Comparison of ENCODE assay signal across 8 cellular contexts in the genomic region with DNA sequence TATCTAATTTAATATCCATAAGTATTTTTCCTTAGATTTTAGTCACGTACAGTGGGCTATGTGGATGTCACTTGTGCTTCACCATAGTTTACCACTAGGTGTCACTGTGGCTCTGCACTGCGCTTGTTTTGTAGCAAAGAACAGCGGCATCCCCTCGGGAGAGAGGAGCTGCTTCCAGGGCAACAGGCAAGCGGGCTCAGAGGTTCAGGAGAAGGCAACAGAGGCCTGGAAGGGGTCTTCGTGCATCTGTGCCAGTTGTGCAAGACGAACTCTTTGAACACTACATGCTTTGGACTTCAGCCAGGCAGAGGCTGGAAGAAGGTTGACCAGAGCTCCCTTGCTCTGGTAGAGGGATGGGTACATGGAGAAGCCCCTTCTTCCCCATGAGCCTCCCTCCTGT. TPM values are rescaled to one million over a fixed set of nuclear protein-coding genes. Genes with fewer than 3 reads are reported as not detected.
A peak's percentile ranks its signal among the peaks of the same experiment; 100 is the strongest.
DNase-seq lines count a peak whose midpoint lies in the region; ATAC-seq lines count a peak whose summit lies in the region.

No MANE protein-coding gene starts in this region.

- peaks cover 1% of the 10 kb centered on the region for H3K36me3 Mint-ChIP-seq in activated CD4-positive, alpha-beta T cell treated with anti-CD3 and anti-CD28 coated beads, Interleukin-2, amount 10 ng/mL, durations not matched to agents 7 days and 5 days (ENCODE audit: low read depth)

- DNase-seq in DMS79 treated with DMSO at 0.1 percent for 48 hours (lab: John Stamatoyannopoulos, UW) (peak; percentile 35), NCI-H69 (lab: John Stamatoyannopoulos, UW) (peak; percentile 88), dermis blood vessel endothelial cell (peak; percentile 95), lung microvascular endothelial cell (ENCODE audit: low read depth in 2 of 2) (peak; percentile 88 to 91)
- peak; percentile 81 for DNase-seq in activated CD4-positive, alpha-beta T cell treated with anti-CD3 and anti-CD28 coated beads, Interleukin-2, amount 10 ng/mL, durations not matched to agents 7 days and 5 days
- DNase-seq in stimulated activated CD8-positive, alpha-beta memory T cell treated with anti-CD3 and anti-CD28 coated beads, Interleukin-12 subunit alpha, Interleukin-12 subunit beta, amount 100 ng/mL, for 24 hours (ENCODE audit: extremely low read depth) = peak; percentile 30

- ATAC-seq in HG03280 (IDR thresholded peaks at IDR 0.05; ENCODE audit: unreplicated experiment) (peak; percentile 63), HG02759 (IDR thresholded peaks at IDR 0.05; ENCODE audit: unreplicated experiment) (no peak)

- H3K4me3 Mint-ChIP-seq in activated CD4-positive, alpha-beta T cell treated with anti-CD3 and anti-CD28 coated beads, Interleukin-2, amount 10 ng/mL, durations not matched to agents 7 days and 5 days = no peak overlapping the region

- H3K27ac Mint-ChIP-seq in activated CD4-positive, alpha-beta T cell treated with anti-CD3 and anti-CD28 coated beads, Interleukin-2, amount 10 ng/mL, durations not matched to agents 7 days and 5 days = no peak overlapping the region

- H3K9me3 Mint-ChIP-seq in activated CD4-positive, alpha-beta T cell treated with anti-CD3 and anti-CD28 coated beads, Interleukin-2, amount 10 ng/mL, durations not matched to agents 7 days and 5 days = no peaks in the 10 kb centered on the region

- H3K4me1 Mint-ChIP-seq in activated CD4-positive, alpha-beta T cell treated with anti-CD3 and anti-CD28 coated beads, Interleukin-2, amount 10 ng/mL, durations not matched to agents 7 days and 5 days = peaks cover 53% of the 10 kb centered on the region

- CTCF ChIA-PET in activated CD4-positive, alpha-beta T cell treated with anti-CD3 and anti-CD28 coated beads, Interleukin-2, amount 10 ng/mL, durations not matched to agents 7 days and 5 days (lab: Charles Lee) = interaction anchor here (0.6 to 7.0 kb wide), 36 partner anchors 8 to 877 kb away, joined by 3 to 60 read pairs (median 4); partner anchors contain the start of genes ACE, CCDC47, CYB561 and DDX42

- POLR2A ChIA-PET in activated CD4-positive, alpha-beta T cell treated with anti-CD3 and anti-CD28 coated beads, Interleukin-2, amount 10 ng/mL, durations not matched to agents 7 days and 5 days (lab: Charles Lee) = no interaction called here

- H3K27me3 Mint-ChIP-seq in activated CD4-positive, alpha-beta T cell treated with anti-CD3 and anti-CD28 coated beads, Interleukin-2, amount 10 ng/mL, durations not matched to agents 7 days and 5 days = peaks cover 2% of the 10 kb centered on the region

RNA-seq across cellular contexts. Expression of gene CYB561, which starts 20.6 kb away (rescaled TPM):
- total RNA-seq in activated CD4-positive, alpha-beta T cell treated with anti-CD3 and anti-CD28 coated beads, Interleukin-2, amount 10 ng/mL, durations not matched to agents 7 days and 5 days = 1 to 10 TPM; 7.9 to 9.5 TPM
- total RNA-seq in dermis blood vessel endothelial cell (33.4 and 35.9 TPM in 2 replicates), lung microvascular endothelial cell (7.3 and 12.9 TPM in 2 replicates)

RNA-seq across cellular contexts. Expression of gene ACE, which starts 51.4 kb away (rescaled TPM):
- 1 to 10 TPM; 4.1 to 5.9 TPM for total RNA-seq in activated CD4-positive, alpha-beta T cell treated with anti-CD3 and anti-CD28 coated beads, Interleukin-2, amount 10 ng/mL, durations not matched to agents 7 days and 5 days
- total RNA-seq in dermis blood vessel endothelial cell = 155 and 366 TPM in 2 replicates
- total RNA-seq in lung microvascular endothelial cell = 21.4 and 80.6 TPM in 2 replicates

Comparison
In these comparisons a context has a peak if more than half of its experiments do, and no peak if none do; other contexts are left out.
1. DNase-seq: peak in every context shown above with its lines; median percentile 95 in dermis blood vessel endothelial cell; 90 in lung microvascular endothelial cell; 88 in NCI-H69; 81 in activated CD4-positive, alpha-beta T cell treated with anti-CD3 and anti-CD28 coated beads, Interleukin-2, amount 10 ng/mL, durations not matched to agents 7 days and 5 days; 35 in DMS79 treated with DMSO at 0.1 percent for 48 hours; 30 in stimulated activated CD8-positive, alpha-beta memory T cell treated with anti-CD3 and anti-CD28 coated beads, Interleukin-12 subunit alpha, Interleukin-12 subunit beta, amount 100 ng/mL, for 24 hours.